Comparison of ENCODE assay signal across 11 cellular contexts in the genomic region with DNA sequence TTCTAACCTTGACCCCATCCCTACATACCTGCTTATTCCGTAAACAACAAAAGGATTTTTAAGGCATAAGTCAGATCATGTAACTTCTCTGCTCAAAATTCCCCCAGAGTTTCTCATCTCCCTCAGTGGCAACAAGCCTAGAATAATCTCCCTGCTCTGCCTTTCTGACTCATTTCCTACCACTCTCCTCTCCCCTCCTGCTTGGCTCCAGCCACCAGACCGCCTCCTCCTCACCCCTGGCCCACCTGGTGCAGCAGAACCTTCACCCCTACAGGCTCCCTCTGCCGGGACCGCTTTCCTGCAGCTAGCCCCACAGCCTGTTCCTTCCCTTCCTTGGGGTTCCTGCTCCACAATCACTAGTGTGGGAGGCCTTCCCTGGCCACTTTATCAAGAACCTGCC. TPM values are rescaled to one million over a fixed set of nuclear protein-coding genes. Genes with fewer than 3 reads are reported as not detected.
DNase-seq lines count a peak whose midpoint lies in the region; ATAC-seq, FAIRE-seq and TF ChIP-seq lines count a peak whose summit lies in the region.
"Had no signal": no experiment of that assay in that cellular context is flagged by ENCODE, and none has a peak within 500 bp of the region (broad histone marks: within the 10 kb centered on the region; RNA-seq: fewer than 3 reads in every experiment).

No MANE protein-coding gene starts in this region.

- H3K27me3 Mint-ChIP-seq in naive thymus-derived CD8-positive, alpha-beta T cell = no peaks in the 10 kb centered on the region

- no peak overlapping the region for H2BK15ac ChIP-seq in mesenchymal stem cell (ENCODE audit: low read depth, poor library complexity, severe bottlenecking)

- H3K9me3 Mint-ChIP-seq in naive thymus-derived CD8-positive, alpha-beta T cell = peaks cover 0 to 3% (median 0%) of the 10 kb centered on the region in 9 donors

- peak overlapping the region; percentile 40 to 84 for H2BK12ac ChIP-seq in mesenchymal stem cell (ENCODE audit: low read length in 2 of 2)

- intact Hi-C loops in breast epithelium (cut with DNase I; ENCODE audit: low total_unique reads) = no loop called here

- peak overlapping the region in 1 of 10 donors; percentile 21 for H3K4me3 Mint-ChIP-seq in naive thymus-derived CD8-positive, alpha-beta T cell

- H3K4me2 ChIP-seq in mesenchymal stem cell (ENCODE audit: low read length, poor library complexity, severe bottlenecking) = no peak overlapping the region

- peaks cover 4% of the 10 kb centered on the region for H3K79me1 ChIP-seq in mesenchymal stem cell (replicated peaks; ENCODE audit: low read length, poor library complexity, severe bottlenecking)

- no peak overlapping the region for H2BK120ac ChIP-seq in mesenchymal stem cell (ENCODE audit: low read depth, low read length)

- TF ChIP-seq CTCF in AG10803 (conservative IDR thresholded peaks at IDR 0.05; ENCODE audit: low read length) = no peak
- TF ChIP-seq CTCF in breast epithelium (IDR thresholded peaks at IDR 0.05) = no peak

- no peak for FAIRE-seq in HTR-8/SVneo (lab: Jason Lieb, UNC)

- peak overlapping the region in 1 of 2 experiments; percentile 68 for H3K4ac ChIP-seq in mesenchymal stem cell (ENCODE audit: low read depth in 1 of 2, low read length in 2 of 2)

- peak; percentile 81 for DNase-seq in AG10803 (ENCODE audit: low read depth)
- peak; percentile 41 for DNase-seq in HTR-8/SVneo (ENCODE audit: insufficient read length, low spot score)
- no peak for DNase-seq in breast epithelium (ENCODE audit: low spot score in 2 of 2)
- DNase-seq in mesenchymal stem cell = peak; percentile 76
- no peak for DNase-seq in naive thymus-derived CD8-positive, alpha-beta T cell
- DNase-seq: activated naive CD4-positive, alpha-beta T cell treated with Interleukin-2 at 50 U/mL for 16 hours; NCI-H1436 had no signal

- H3K23ac ChIP-seq in mesenchymal stem cell (ENCODE audit: low read length in 2 of 2) = no peak overlapping the region

- peak overlapping the region; percentile 74 for H4K8ac ChIP-seq in mesenchymal stem cell (ENCODE audit: low read length)

- H3K4me3 ChIP-seq in AG10803 (ENCODE audit: low read length) (no peak overlapping the region), breast epithelium (no peak overlapping the region), mesenchymal stem cell (ENCODE audit: insufficient read depth in 1 of 2, low read depth in 1 of 2, low read length in 2 of 2) (peak overlapping the region in 1 of 2 experiments; percentile 42)
- H3K4me3 ChIP-seq: prostate gland had no signal

- H3K27ac ChIP-seq in breast epithelium (peak overlapping the region; percentile 64 to 68), mesenchymal stem cell (ENCODE audit: low read length, poor library complexity, severe bottlenecking) (peak overlapping the region; percentile 78)
- H3K27ac ChIP-seq: prostate gland had no signal

- H3K14ac ChIP-seq in mesenchymal stem cell (ENCODE audit: low read length in 2 of 2) = peak overlapping the region in 1 of 2 experiments; percentile 68

- 12% methylated on average over 4 of the region's 4 CpGs for WGBS in mesenchymal stem cell

- H2AFZ ChIP-seq in mesenchymal stem cell (ENCODE audit: low read depth, low read length) = peak overlapping the region; percentile 15

- no peak for TF ChIP-seq POLR2A in breast epithelium (IDR thresholded peaks at IDR 0.05)

- peak overlapping the region; percentile 57 for H4K91ac ChIP-seq in mesenchymal stem cell (ENCODE audit: low read length)

- no peaks in the 10 kb centered on the region for H3K36me3 ChIP-seq in breast epithelium
- H3K36me3 ChIP-seq in mesenchymal stem cell (ENCODE audit: control insufficient read depth in 1 of 2, insufficient read depth in 2 of 2, low read depth in 1 of 2, low read length in 2 of 2) = no peaks in the 10 kb centered on the region
- H3K36me3 ChIP-seq: prostate gland had no signal

- H3K4me1 Mint-ChIP-seq in naive thymus-derived CD8-positive, alpha-beta T cell = peaks cover 15 to 52% (median 39%) of the 10 kb centered on the region in 4 donors

- no peak overlapping the region for H2BK5ac ChIP-seq in mesenchymal stem cell (ENCODE audit: low read depth, low read length, poor library complexity, severe bottlenecking)

- ATAC-seq in GM18502 (IDR thresholded peaks at IDR 0.05; ENCODE audit: poor library complexity, unreplicated experiment) (no peak), HG03439 (IDR thresholded peaks at IDR 0.05; ENCODE audit: unreplicated experiment) (no peak), HG03565 (IDR thresholded peaks at IDR 0.05; ENCODE audit: unreplicated experiment) (no peak)
- ATAC-seq in naive thymus-derived CD8-positive, alpha-beta T cell = no peak

- peak overlapping the region; percentile 54 to 73 for H3K18ac ChIP-seq in mesenchymal stem cell (ENCODE audit: low read depth in 1 of 2, low read length in 2 of 2)

- peak overlapping the region; percentile 88 for H2AK5ac ChIP-seq in mesenchymal stem cell (ENCODE audit: low read length, severe bottlenecking)

- H3K27me3 ChIP-seq in breast epithelium (no peaks in the 10 kb centered on the region), mesenchymal stem cell (ENCODE audit: control insufficient read depth in 1 of 2, insufficient read depth in 1 of 2, low read length in 2 of 2) (no peaks in the 10 kb centered on the region)

- H3K9me3 ChIP-seq in breast epithelium (no peaks in the 10 kb centered on the region), mesenchymal stem cell (ENCODE audit: control insufficient read depth, low read length) (no peaks in the 10 kb centered on the region)
- H3K9me3 ChIP-seq: prostate gland had no signal

- peak overlapping the region; percentile 70 for H3K9ac ChIP-seq in mesenchymal stem cell (ENCODE audit: low read length)

- H3K27ac Mint-ChIP-seq in naive thymus-derived CD8-positive, alpha-beta T cell = peak overlapping the region in 4 of 10 donors; percentile 4 to 53 (median 28)

- POLR2A ChIA-PET in naive thymus-derived CD8-positive, alpha-beta T cell (lab: Charles Lee) = no interaction called here

- H3K4me1 ChIP-seq in breast epithelium = no peaks in the 10 kb centered on the region
- H3K4me1 ChIP-seq in mesenchymal stem cell (ENCODE audit: control insufficient read depth, insufficient read depth, low read depth, low read length) = peaks cover 9% of the 10 kb centered on the region
- H3K4me1 ChIP-seq: prostate gland had no signal

- H3K36me3 Mint-ChIP-seq in naive thymus-derived CD8-positive, alpha-beta T cell = peaks cover 0 to 2% (median 0%) of the 10 kb centered on the region in 3 donors

RNA-seq across cellular contexts. Expression of gene TSPAN5, which starts 32.1 kb away (rescaled TPM):
- total RNA-seq in breast epithelium = 10 to 100 TPM in 2 of 3 donors, 1 to 10 TPM in 1; 1.9 to 17.7 (median 12.8) TPM
- 20.4 TPM for polyA plus RNA-seq in mesenchymal stem cell (2013, experiment 1 of 2)
- polyA plus RNA-seq in mesenchymal stem cell (2013, experiment 2 of 2) = 22.2 TPM
- total RNA-seq in naive thymus-derived CD8-positive, alpha-beta T cell = 1 to 10 TPM; 5.0 to 5.4 TPM
- polyA plus RNA-seq in naive thymus-derived CD8-positive, alpha-beta T cell = 10 to 100 TPM in 1 of 3 donors, 1 to 10 TPM in 2; 5.9 to 13.9 (median 9.6) TPM

Comparison
In these comparisons a context has a peak if more than half of its experiments do, and no peak if none do; other contexts are left out.
1. DNase-seq: peak in AG10803 (single experiment), HTR-8/SVneo (single experiment) and mesenchymal stem cell (single experiment); none in breast epithelium (0 of 2) and naive thymus-derived CD8-positive, alpha-beta T cell (0 of 10).